Comparison of ENCODE assay signal across 20 cellular contexts in the genomic region with DNA sequence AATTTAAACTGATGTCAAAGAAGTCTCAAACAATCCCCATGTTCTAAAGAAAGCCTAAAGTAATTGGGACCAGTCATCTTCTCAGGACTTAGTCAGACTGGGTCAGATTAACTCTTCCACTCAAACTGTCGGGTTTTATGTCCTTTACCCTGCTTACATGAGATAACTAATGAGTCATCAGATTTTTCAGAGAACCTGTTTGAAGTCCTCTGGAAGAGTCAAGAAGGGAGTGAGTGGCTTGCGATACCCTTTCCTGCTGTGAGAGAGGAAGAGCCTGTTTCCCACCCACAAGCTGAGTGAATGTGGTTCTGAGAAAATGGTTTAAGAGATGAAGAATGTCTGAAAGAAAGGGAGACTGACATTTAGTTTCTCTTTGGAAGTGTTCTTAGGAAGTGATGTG.
DNase-seq lines count a peak whose midpoint lies in the region; ATAC-seq, FAIRE-seq and TF ChIP-seq lines count a peak whose summit lies in the region.
"Had no signal": no experiment of that assay in that cellular context is flagged by ENCODE, and none has a peak within 500 bp of the region (broad histone marks: within the 10 kb centered on the region; RNA-seq: fewer than 3 reads in every experiment).

No MANE protein-coding gene starts in this region.

- H3K27me3 ChIP-seq in HUES48 (ENCODE audit: control insufficient read depth, insufficient read depth, low read length) (no peaks in the 10 kb centered on the region), bronchial epithelial cell (ENCODE audit: control insufficient read depth, insufficient read depth, low read length) (no peaks in the 10 kb centered on the region)
- H3K27me3 ChIP-seq: upper lobe of left lung had no signal

- CTCF ChIA-PET in A549 (lab: Yijun Ruan, JAX): interaction anchor here (1.0 kb wide), 1 partner anchor 19 kb away, joined by 3 read pairs; no protein-coding TSS in a partner anchor

- ATAC-seq in A549: no peak
- ATAC-seq: activated CD4-positive, alpha-beta T cell treated with anti-CD3 and anti-CD28 coated beads for 36 hours had no signal

- DNase-seq in A549 (ENCODE audit: low read depth in 1 of 2, low spot score in 1 of 2) (no peak), bronchial epithelial cell (ENCODE audit: low read depth) (peak; percentile 4), kidney tubule cell (ENCODE audit: low spot score) (peak; percentile 46), NCI-H69 (lab: John Stamatoyannopoulos, UW) (no peak), T-helper 9 cell (no peak), 8988T (no peak), kidney (no peak)
- DNase-seq: activated CD4-positive, alpha-beta T cell treated with anti-CD3 and anti-CD28 coated beads for 36 hours; activated CD8-positive, alpha-beta memory T cell treated with anti-CD3 and anti-CD28 coated beads, Interleukin-2, amount 50 U/mL, for 4 hours; activated gamma-delta T cell; anterior cingulate cortex; CD4-positive, alpha-beta memory T cell; immature natural killer cell; MV-4-11; NCI-H2029; NCI-H524 treated with DMSO at 0.1 percent for 48 hours; stimulated activated CD4-positive, alpha-beta T cell treated with anti-CD3 and anti-CD28 coated beads, Interleukin-15, amount 100 ng/mL, for 24 hours; stimulated activated naive CD4-positive, alpha-beta T cell; upper lobe of left lung had no signal

- H3K9me3 ChIP-seq in A549: no peaks in the 10 kb centered on the region
- H3K9me3 ChIP-seq in HUES48 (ENCODE audit: control insufficient read depth, insufficient read depth, low read length): no peaks in the 10 kb centered on the region
- H3K9me3 ChIP-seq in kidney (ENCODE audit: control insufficient read depth in 1 of 2, low read length in 2 of 2): no peaks in the 10 kb centered on the region
- H3K9me3 ChIP-seq: upper lobe of left lung had no signal

- no peak for TF ChIP-seq EP300 in A549 (IDR thresholded peaks at IDR 0.05)

- H3K9ac ChIP-seq in HUES48 (ENCODE audit: low read depth, low read length): no peak overlapping the region
- H3K9ac ChIP-seq in kidney (ENCODE audit: low read length in 2 of 2): no peak overlapping the region

- POLR2A ChIA-PET in A549 (lab: Yijun Ruan, JAX): no interaction called here

- WGBS in A549 (ENCODE audit: missing lambda C conversion rate): 44% methylated on average over 2 of the region's 2 CpGs

- H3K4me3 ChIP-seq in A549 (no peak overlapping the region), HUES48 (ENCODE audit: low read depth, low read length) (no peak overlapping the region), bronchial epithelial cell (ENCODE audit: low read depth, low read length) (no peak overlapping the region), kidney (ENCODE audit: low read length in 2 of 2) (no peak overlapping the region)
- H3K4me3 ChIP-seq: upper lobe of left lung had no signal

- H3K36me3 ChIP-seq in HUES48 (ENCODE audit: control insufficient read depth, insufficient read depth, low read length) (no peaks in the 10 kb centered on the region), bronchial epithelial cell (ENCODE audit: control insufficient read depth, insufficient read depth, low read length) (no peaks in the 10 kb centered on the region), kidney (ENCODE audit: control insufficient read depth in 1 of 2, insufficient read depth in 2 of 2, low read length in 2 of 2) (no peaks in the 10 kb centered on the region)
- H3K36me3 ChIP-seq: upper lobe of left lung had no signal

- no peaks in the 10 kb centered on the region for H3K4me1 ChIP-seq in A549
- no peaks in the 10 kb centered on the region for H3K4me1 ChIP-seq in HUES48 (ENCODE audit: control insufficient read depth, insufficient read depth, low read length)
- H3K4me1 ChIP-seq in kidney (ENCODE audit: control insufficient read depth in 1 of 2, insufficient read depth in 1 of 2, low read depth in 1 of 2, low read length in 2 of 2): no peaks in the 10 kb centered on the region
- H3K4me1 ChIP-seq: upper lobe of left lung had no signal

- TF ChIP-seq RAD21 in A549 (conservative IDR thresholded peaks at IDR 0.05 in 1 of 2, IDR thresholded peaks at IDR 0.05 in 1 of 2): no peak

- H3K27ac ChIP-seq in A549 (no peak overlapping the region), HUES48 (ENCODE audit: low read depth, low read length) (peak overlapping the region; percentile 73), kidney (ENCODE audit: low read depth in 2 of 2, low read length in 2 of 2) (no peak overlapping the region)
- H3K27ac ChIP-seq: upper lobe of left lung had no signal

- intact Hi-C loops in kidney (cut with DNase I): no loop called here

- TF ChIP-seq POLR2A in A549 (IDR thresholded peaks at IDR 0.05; ENCODE audit: low read length): no peak

- H3K4me2 ChIP-seq in A549: no peak overlapping the region

- FAIRE-seq in A549 (lab: Jason Lieb, UNC) (no peak), bronchial epithelial cell (lab: Jason Lieb, UNC) (no peak), kidney (lab: Jason Lieb, UNC) (no peak)

- TF ChIP-seq CTCF in A549 (IDR thresholded peaks at IDR 0.05) (no peak), bronchial epithelial cell (IDR thresholded peaks at IDR 0.05; ENCODE audit: insufficient read depth, low read length, severe bottlenecking) (no peak), kidney (IDR thresholded peaks at IDR 0.05; ENCODE audit: borderline replicate concordance, extremely low read depth, insufficient read depth) (no peak)

TF ChIP-seq in A549, 52 proteins besides CTCF, POLR2A, EP300 and RAD21:
- TF ChIP-seq MYC (IDR thresholded peaks at IDR 0.05; ENCODE audit: borderline replicate concordance, low read length) (no peak), MAFK (IDR thresholded peaks at IDR 0.05; ENCODE audit: partially characterized antibody) (peak; percentile 52)

Comparison
In these comparisons a context has a peak if more than half of its experiments do, and no peak if none do; other contexts are left out.
1. DNase-seq: peak in bronchial epithelial cell (single experiment) and kidney tubule cell (single experiment); none in A549 (0 of 2), NCI-H69 (single experiment), T-helper 9 cell (single experiment), 8988T (single experiment) and kidney (single experiment).